24 cellular contexts compared by ENCODE assay signal in genomic region chr14:104095426-104096310, GRCh38. TPM values are rescaled to one million over a fixed set of nuclear protein-coding genes. Genes with fewer than 3 reads are reported as not detected.
"Had no signal": no experiment of that assay in that cellular context is flagged by ENCODE, and none has a peak within 500 bp of the region (broad histone marks: within the 10 kb centered on the region; RNA-seq: fewer than 3 reads in every experiment).

No MANE protein-coding gene starts in this region.

- H3K9me3 Mint-ChIP-seq: activated naive CD4-positive, alpha-beta T cell treated with anti-CD3 and anti-CD28 coated beads, Interleukin-2, amount 50 U/mL, for 72 hours; activated T-cell treated with anti-CD3 and anti-CD28 coated beads, Interleukin-2, amount 50 U/mL, for 24 hours; natural killer cell treated with Interleukin-12 subunit alpha and Interleukin-12 subunit beta and Interleukin-15 and Interleukin-18, amount 100 ng/mL, for 72 hours; T-helper 2 cell treated with Interferon-gamma antibody and Interleukin-4, amounts not matched to agents 5 μg/mL and 100 μg/mL, for 36 hours had no signal

- ATAC-seq: natural killer cell treated with Interleukin-12 subunit alpha and Interleukin-12 subunit beta and Interleukin-15 and Interleukin-18, amount 100 ng/mL, for 72 hours had no signal

- H3K36me3 ChIP-seq: breast epithelium, pancreas, uterus had no signal

- H3K27ac ChIP-seq: breast epithelium, esophagus muscularis mucosa, foreskin keratinocyte, pancreas, testis, uterus had no signal

- H3K27me3 Mint-ChIP-seq: activated CD4-positive, alpha-beta T cell treated with anti-CD3 and anti-CD28 coated beads for 36 hours; activated T-cell treated with anti-CD3 and anti-CD28 coated beads, Interleukin-2, amount 50 U/mL, for 24 hours; natural killer cell treated with Interleukin-12 subunit alpha and Interleukin-12 subunit beta and Interleukin-15 and Interleukin-18, amount 100 ng/mL, for 72 hours had no signal

- H3K4me3 Mint-ChIP-seq: activated CD4-positive, alpha-beta T cell treated with anti-CD3 and anti-CD28 coated beads for 36 hours; activated T-cell treated with anti-CD3 and anti-CD28 coated beads, Interleukin-2, amount 50 U/mL, for 24 hours; natural killer cell treated with Interleukin-12 subunit alpha and Interleukin-12 subunit beta and Interleukin-15 and Interleukin-18, amount 100 ng/mL, for 72 hours; T-helper 2 cell treated with Interferon-gamma antibody and Interleukin-4, amounts not matched to agents 5 μg/mL and 100 μg/mL, for 36 hours had no signal

- DNase-seq: activated CD4-positive, alpha-beta T cell treated with anti-CD3 and anti-CD28 coated beads for 36 hours; activated CD4-positive, alpha-beta T cell treated with anti-CD3 and anti-CD28 coated beads, Interleukin-2, amount 50 U/mL, for 4 hours; activated CD8-positive, alpha-beta memory T cell treated with anti-CD3 and anti-CD28 coated beads, Interleukin-2, amount 50 U/mL, for 4 hours; activated gamma-delta T cell treated with Interleukin-2 at 50 U/mL for 16 hours; activated T-cell treated with anti-CD3 and anti-CD28 coated beads, Interleukin-2, amount 50 U/mL, for 24 hours; dermis blood vessel endothelial cell; effector CD4-positive, alpha-beta T cell; foreskin keratinocyte; stimulated activated CD4-positive, alpha-beta T cell treated with anti-CD3 and anti-CD28 coated beads, Interleukin-2, amount 100 ng/mL, for 48 hours; stimulated activated naive CD8-positive, alpha-beta T cell treated with anti-CD3 and anti-CD28 coated beads, Interleukin-15, Interleukin-2, amounts not matched to agents 100 U/mL and 50 U/mL, for 24 hours; testis; trophoblast cell; uterus had no signal

- H3K27ac Mint-ChIP-seq: activated CD4-positive, alpha-beta T cell treated with anti-CD3 and anti-CD28 coated beads for 36 hours; activated naive CD4-positive, alpha-beta T cell treated with anti-CD3 and anti-CD28 coated beads, Interleukin-2, amount 50 U/mL, for 72 hours; activated T-cell treated with anti-CD3 and anti-CD28 coated beads, Interleukin-2, amount 50 U/mL, for 24 hours; natural killer cell treated with Interleukin-12 subunit alpha and Interleukin-12 subunit beta and Interleukin-15 and Interleukin-18, amount 100 ng/mL, for 72 hours; T-helper 2 cell treated with Interferon-gamma antibody and Interleukin-4, amounts not matched to agents 5 μg/mL and 100 μg/mL, for 36 hours had no signal

- H3K27me3 ChIP-seq: foreskin keratinocyte, testis, uterus had no signal

- H3K4me1 ChIP-seq: foreskin keratinocyte, pancreas, testis, uterus had no signal

- H3K9me3 ChIP-seq: breast epithelium, esophagus muscularis mucosa, pancreas, testis, uterus had no signal

- H3K36me3 Mint-ChIP-seq: activated naive CD4-positive, alpha-beta T cell treated with anti-CD3 and anti-CD28 coated beads, Interleukin-2, amount 50 U/mL, for 72 hours; natural killer cell treated with Interleukin-12 subunit alpha and Interleukin-12 subunit beta and Interleukin-15 and Interleukin-18, amount 100 ng/mL, for 72 hours had no signal

- H3K4me3 ChIP-seq: breast epithelium, esophagus muscularis mucosa, lung, pancreas, testis, uterus had no signal

RNA-seq across cellular contexts. Expression of gene ASPG, which starts 10.2 kb away (rescaled TPM):
- total RNA-seq: activated CD4-positive, alpha-beta T cell treated with anti-CD3 and anti-CD28 coated beads for 36 hours; activated CD8-positive, alpha-beta memory T cell treated with anti-CD3 and anti-CD28 coated beads for 36 hours; activated naive CD4-positive, alpha-beta T cell treated with anti-CD3 and anti-CD28 coated beads, Interleukin-2, amount 50 U/mL, for 72 hours; dermis blood vessel endothelial cell; myocyte; natural killer cell treated with Interleukin-12 subunit alpha and Interleukin-12 subunit beta and Interleukin-15 and Interleukin-18, amount 100 ng/mL, for 72 hours; pulmonary artery endothelial cell had no signal

RNA-seq across cellular contexts. Expression of gene KIF26A, which starts 42.7 kb away (rescaled TPM):
- total RNA-seq: mononuclear cell; myocyte; natural killer cell treated with Interleukin-12 subunit alpha and Interleukin-12 subunit beta and Interleukin-15 and Interleukin-18, amount 100 ng/mL, for 72 hours had no signal
